In genomic region chr4:11471613-11472012, GRCh38 we compare ENCODE assay signal across 8 cellular contexts. TPM values are rescaled to one million over a fixed set of nuclear protein-coding genes. Genes with fewer than 3 reads are reported as not detected.
DNase-seq lines count a peak whose midpoint lies in the region; ATAC-seq, FAIRE-seq and TF ChIP-seq lines count a peak whose summit lies in the region.

No MANE protein-coding gene starts in this region.

- DNase-seq in GM10248 (ENCODE audit: extremely low spot score) (peak; percentile 10), NOMO-1 (lab: John Stamatoyannopoulos, UW; ENCODE audit: unreplicated experiment in 2 of 2) (peak; percentile 17 to 43), pancreas (no peak), NCI-H1092 treated with DMSO at 0.1 percent for 48 hours (lab: John Stamatoyannopoulos, UW) (no peak), posterior cingulate gyrus (no peak), HPDE6-E6E7 (ENCODE audit: extremely low spot score) (no peak)
- peak; percentile 79 for DNase-seq in activated naive CD4-positive, alpha-beta T cell treated with anti-CD3 and anti-CD28 coated beads, Interleukin-2, amount 10 ng/mL, durations not matched to agents 7 days and 5 days

- H3K9me3 Mint-ChIP-seq in activated naive CD4-positive, alpha-beta T cell treated with anti-CD3 and anti-CD28 coated beads, Interleukin-2, amount 10 ng/mL, durations not matched to agents 7 days and 5 days = peaks cover 2% of the 10 kb centered on the region

- H3K27me3 Mint-ChIP-seq in activated naive CD4-positive, alpha-beta T cell treated with anti-CD3 and anti-CD28 coated beads, Interleukin-2, amount 10 ng/mL, durations not matched to agents 7 days and 5 days = no peaks in the 10 kb centered on the region

- H3K9me3 ChIP-seq in pancreas = no peaks in the 10 kb centered on the region

- peak overlapping the region in 1 of 4 donors; percentile 18 for H3K27ac ChIP-seq in pancreas

- whole genome bisulfite sequencing in pancreas, 2 donors = 45 to 53% methylated on average over 4 of the region's 4 CpGs

- no peaks in the 10 kb centered on the region for H3K27me3 ChIP-seq in pancreas

- no peaks in the 10 kb centered on the region for H3K4me1 ChIP-seq in pancreas

- CTCF ChIA-PET in GM10248 (lab: Yijun Ruan, JAX) = interaction anchor here (1.0 to 2.1 kb wide), 2 partner anchors 12 to 17 kb away, joined by 4 to 6 read pairs; no protein-coding TSS in a partner anchor
- CTCF ChIA-PET in activated naive CD4-positive, alpha-beta T cell treated with anti-CD3 and anti-CD28 coated beads, Interleukin-2, amount 10 ng/mL, durations not matched to agents 7 days and 5 days (lab: Charles Lee) = interaction anchor here (0.7 to 1.0 kb wide), 2 partner anchors 16 to 39 kb away, joined by 3 read pairs; no protein-coding TSS in a partner anchor

- no peak overlapping the region for H3K4me3 ChIP-seq in pancreas

- H3K4me1 Mint-ChIP-seq in activated naive CD4-positive, alpha-beta T cell treated with anti-CD3 and anti-CD28 coated beads, Interleukin-2, amount 10 ng/mL, durations not matched to agents 7 days and 5 days = peaks cover 51% of the 10 kb centered on the region

- intact Hi-C loops in pancreas (cut with DNase I) (no loop called here), posterior cingulate gyrus (cut with DNase I) (no loop called here)

- peak overlapping the region; percentile 93 for H3K27ac Mint-ChIP-seq in activated naive CD4-positive, alpha-beta T cell treated with anti-CD3 and anti-CD28 coated beads, Interleukin-2, amount 10 ng/mL, durations not matched to agents 7 days and 5 days

- no peak for TF ChIP-seq CTCF in GM10248 (IDR thresholded peaks at IDR 0.05; ENCODE audit: control extremely low read depth, extremely low read depth, low read depth, missing control alignments)
- TF ChIP-seq CTCF in pancreas (IDR thresholded peaks at IDR 0.05) = no peak

- no peaks in the 10 kb centered on the region for H3K36me3 ChIP-seq in pancreas

- no peak for FAIRE-seq in pancreas (lab: Jason Lieb, UNC)

- peaks cover 5% of the 10 kb centered on the region for H3K36me3 Mint-ChIP-seq in activated naive CD4-positive, alpha-beta T cell treated with anti-CD3 and anti-CD28 coated beads, Interleukin-2, amount 10 ng/mL, durations not matched to agents 7 days and 5 days

- H3K4me3 Mint-ChIP-seq in activated naive CD4-positive, alpha-beta T cell treated with anti-CD3 and anti-CD28 coated beads, Interleukin-2, amount 10 ng/mL, durations not matched to agents 7 days and 5 days = peak overlapping the region; percentile 69

- POLR2A ChIA-PET in GM10248 (lab: Yijun Ruan, JAX) = no interaction called here

- peak; percentile 68 for ATAC-seq in GM21825 (IDR thresholded peaks at IDR 0.05; ENCODE audit: unreplicated experiment)
- ATAC-seq in pancreas = peak in 3 of 4 donors; percentile 38 to 81 (median 68)

RNA-seq across cellular contexts. Expression of gene HS3ST1, which starts 42.9 kb away (rescaled TPM):
- total RNA-seq in pancreas = 1 to 10 TPM in 1 of 6 donors, under 1 TPM in 5; 0.16 to 2.1 (median 0.51) TPM
- polyA plus RNA-seq in pancreas = under 1 TPM; 0.19 to 0.52 TPM

Comparison
In these comparisons a context has a peak if more than half of its experiments do, and no peak if none do; other contexts are left out.
1. DNase-seq: peak in GM10248 (single experiment), NOMO-1 (2 of 2) and activated naive CD4-positive, alpha-beta T cell treated with anti-CD3 and anti-CD28 coated beads, Interleukin-2, amount 10 ng/mL, durations not matched to agents 7 days and 5 days (single experiment); none in pancreas (0 of 6), NCI-H1092 treated with DMSO at 0.1 percent for 48 hours (single experiment), posterior cingulate gyrus (0 of 10) and HPDE6-E6E7 (single experiment).